18 cellular contexts compared by ENCODE assay signal in the genomic region with DNA sequence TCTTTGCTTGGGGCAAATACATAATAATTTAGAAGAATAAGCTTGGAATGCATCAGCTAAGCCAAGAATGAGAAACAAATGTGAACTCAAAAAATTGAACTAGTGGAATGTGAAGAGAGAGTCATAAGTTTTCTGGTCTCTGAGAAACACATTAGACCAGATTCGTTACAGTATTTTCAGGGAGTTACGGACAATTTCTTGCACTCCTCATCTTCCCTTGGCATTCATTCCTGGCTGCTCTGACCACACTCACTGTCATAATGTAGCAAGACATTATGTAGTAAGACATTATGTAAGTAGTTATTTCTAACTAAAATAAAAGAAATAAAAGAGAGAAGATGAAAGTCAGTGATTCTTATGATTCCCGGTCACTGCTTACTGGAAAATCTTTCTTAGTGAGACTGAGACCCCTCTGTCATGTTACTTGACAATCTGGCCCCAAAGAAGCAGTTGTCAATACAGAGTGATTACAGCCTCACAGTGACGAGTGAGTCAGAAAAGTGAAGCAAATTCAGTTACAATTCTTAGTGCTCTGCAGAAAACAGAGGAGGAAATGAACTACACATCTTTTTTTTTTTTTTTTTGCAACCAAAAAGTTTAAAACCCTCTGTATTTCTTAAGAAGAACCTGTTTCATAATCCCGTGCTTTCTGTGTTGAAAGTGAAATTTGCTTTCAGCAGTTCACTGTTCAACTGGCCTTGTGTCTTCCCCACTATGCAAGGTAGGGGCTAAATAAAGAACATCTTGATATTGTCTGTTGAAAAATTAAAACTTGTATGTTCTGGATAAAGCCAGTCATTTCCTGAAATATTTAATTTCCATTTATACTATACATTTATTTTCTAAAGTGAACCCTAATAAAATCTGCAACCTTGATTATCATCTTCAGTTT. TPM values are rescaled to one million over a fixed set of nuclear protein-coding genes. Genes with fewer than 3 reads are reported as not detected.
DNase-seq lines count a peak whose midpoint lies in the region; ATAC-seq, FAIRE-seq and TF ChIP-seq lines count a peak whose summit lies in the region.
"Had no signal": no experiment of that assay in that cellular context is flagged by ENCODE, and none has a peak within 500 bp of the region (broad histone marks: within the 10 kb centered on the region; RNA-seq: fewer than 3 reads in every experiment).

No MANE protein-coding gene starts in this region.

- TF ChIP-seq CTCF in HL-60 (IDR thresholded peaks at IDR 0.05; ENCODE audit: insufficient read depth, low read length), result no peak
- no peak for TF ChIP-seq CTCF in lung (IDR thresholded peaks at IDR 0.05; ENCODE audit: control extremely low read depth, extremely low read depth)

- WGBS in lung, 2 donors, result 23 to 55% methylated on average over 5 of the region's 5 CpGs

- H3K27ac ChIP-seq in ACC112 (ENCODE audit: low read depth, low read length) (peak overlapping the region; percentile 48), HL-60 (replicated peaks) (peak overlapping the region; percentile 72), lung (ENCODE audit: low read depth in 1 of 2, low read length in 1 of 2) (peak overlapping the region in 1 of 2 donors; percentile 39)
- H3K27ac ChIP-seq: left ventricle myocardium inferior had no signal

- H3K4me1 ChIP-seq in ACC112 (ENCODE audit: control insufficient read depth, insufficient read depth, low read length, unreplicated experiment), result peaks cover 8% of the 10 kb centered on the region
- no peaks in the 10 kb centered on the region for H3K4me1 ChIP-seq in lung (ENCODE audit: control insufficient read depth in 2 of 2, insufficient read depth in 2 of 2, low read length in 2 of 2)
- H3K4me1 ChIP-seq: left ventricle myocardium inferior had no signal

- DNase-seq in HL-60 (ENCODE audit: low read depth in 1 of 2, low spot score in 1 of 2), result peak; percentile 65 to 67
- DNase-seq in amniotic epithelial cell (ENCODE audit: low read depth), result peak; percentile 9
- DNase-seq in lung (ENCODE audit: low spot score), result no peak
- DNase-seq in NCI-H2029 (lab: John Stamatoyannopoulos, UW), result no peak
- DNase-seq in stimulated activated CD4-positive, alpha-beta T cell treated with anti-CD3 and anti-CD28 coated beads, Interleukin-2, amount 100 ng/mL, for 24 hours, result no peak
- no peak for DNase-seq in mucosa of gallbladder (ENCODE audit: low spot score)
- no peak for DNase-seq in HTR-8/SVneo (ENCODE audit: insufficient read length, low spot score)
- DNase-seq: activated naive CD4-positive, alpha-beta T cell treated with anti-CD3 and anti-CD28 coated beads, Interleukin-2, amount 50 U/mL, for 16 hours; DMS53; left ventricle myocardium inferior; NCI-H1694 treated with DMSO at 0.1 percent for 48 hours; NCI-H774; nucleus accumbens; SK-N-SH had no signal

- FAIRE-seq in HTR-8/SVneo (lab: Jason Lieb, UNC), result no peak
- FAIRE-seq: endothelial cell of umbilical vein had no signal

- H3K9me3 ChIP-seq in lung (ENCODE audit: control insufficient read depth in 2 of 2, insufficient read depth in 1 of 2, low read length in 1 of 2), result no peaks in the 10 kb centered on the region
- H3K9me3 ChIP-seq: left ventricle myocardium inferior, SK-N-SH had no signal

- H3K27me3 ChIP-seq in ACC112 (ENCODE audit: insufficient read depth, low read length) (no peaks in the 10 kb centered on the region), HL-60 (ENCODE audit: insufficient read depth, poor library complexity, severe bottlenecking) (no peaks in the 10 kb centered on the region), lung (ENCODE audit: control insufficient read depth, insufficient read depth) (peaks cover 3% of the 10 kb centered on the region)

- H2AFZ ChIP-seq in ACC112 (ENCODE audit: low read length, unreplicated experiment), result no peak overlapping the region

- H3K79me2 ChIP-seq in ACC112 (ENCODE audit: control insufficient read depth, insufficient read depth, low read length, unreplicated experiment), result no peaks in the 10 kb centered on the region

- H3K4me3 ChIP-seq in ACC112 (ENCODE audit: low read depth, low read length) (no peak overlapping the region; the same call in 1 of the 2 replicates), HL-60 (replicated peaks; ENCODE audit: insufficient read depth, low read length) (no peak overlapping the region; the same call in none of the 2 replicates), lung (no peak overlapping the region)
- H3K4me3 ChIP-seq: left ventricle myocardium inferior had no signal

- ATAC-seq in lung (ENCODE audit: insufficient read depth, low FRiP score), result peak; percentile 12
- ATAC-seq: WTC11 had no signal

- H3K36me3 ChIP-seq in ACC112 (ENCODE audit: insufficient read depth, low read length) (no peaks in the 10 kb centered on the region), lung (ENCODE audit: control insufficient read depth in 2 of 2, insufficient read depth in 2 of 2, low read length in 2 of 2) (no peaks in the 10 kb centered on the region)
- H3K36me3 ChIP-seq: left ventricle myocardium inferior had no signal

RNA-seq across cellular contexts. Expression of a gene that starts 1.7 kb away (rescaled TPM):
- total RNA-seq in lung, result 10 to 100 TPM; 12.5 to 31.3 TPM
- polyA plus RNA-seq in lung, result 100 to 1,000 TPM in 1 of 2 donors, 1 to 10 TPM in 1; 6.1 to 329 TPM
- total RNA-seq in mucosa of gallbladder, result 0.35 TPM
- total RNA-seq: endothelial cell of umbilical vein had no signal
- polyA plus RNA-seq: endothelial cell of umbilical vein, IgD-negative memory B cell, SK-N-SH had no signal

Comparison
In these comparisons a context has a peak if more than half of its experiments do, and no peak if none do; other contexts are left out.
1. DNase-seq: peak in HL-60 (2 of 2) and amniotic epithelial cell (single experiment); none in lung (single experiment), NCI-H2029 (single experiment), stimulated activated CD4-positive, alpha-beta T cell treated with anti-CD3 and anti-CD28 coated beads, Interleukin-2, amount 100 ng/mL, for 24 hours (0 of 2), mucosa of gallbladder (single experiment) and HTR-8/SVneo (single experiment).
2. RNA of a gene that starts 1.7 kb away (total RNA-seq): 12.5 to 31.3 TPM in lung; 0.35 TPM in mucosa of gallbladder (single experiment); every median in the first group is over 10 times any median in the second.